In the genomic region with DNA sequence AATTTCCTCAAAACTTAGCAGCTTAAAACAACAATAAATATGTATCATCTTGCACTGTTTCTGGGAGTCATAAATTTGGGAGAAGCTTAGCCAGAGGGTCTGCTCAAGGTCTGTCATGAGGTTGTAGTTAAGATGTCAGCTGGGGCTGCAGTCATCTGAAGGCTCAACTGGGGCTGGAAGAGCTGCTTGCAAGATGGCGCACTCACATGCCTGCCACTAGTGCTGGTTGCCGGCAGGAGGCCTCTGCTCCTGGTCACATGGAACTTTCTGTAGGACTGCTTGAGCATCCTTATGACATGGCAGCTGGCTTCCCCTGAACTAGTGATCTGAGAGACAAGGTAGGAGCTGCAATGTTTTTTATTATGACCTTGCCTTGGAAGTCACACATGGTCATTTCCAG, we compare ENCODE assay signal across 21 cellular contexts.
DNase-seq lines count a peak whose midpoint lies in the region; ATAC-seq and TF ChIP-seq lines count a peak whose summit lies in the region.
"Had no signal": no experiment of that assay in that cellular context is flagged by ENCODE, and none has a peak within 500 bp of the region (broad histone marks: within the 10 kb centered on the region; RNA-seq: fewer than 3 reads in every experiment).

No MANE protein-coding gene starts in this region.

- no peaks in the 10 kb centered on the region for H3K36me3 Mint-ChIP-seq in endodermal cell (ENCODE audit: low read depth)
- no peaks in the 10 kb centered on the region for H3K36me3 Mint-ChIP-seq in neural crest cell (ENCODE audit: low read depth)

- DNase-seq in right atrium auricular region (ENCODE audit: low spot score) = peak; percentile 47
- no peak for DNase-seq in left ventricle myocardium superior
- DNase-seq in endodermal cell = peak; percentile 36
- no peak for DNase-seq in neural crest cell (ENCODE audit: low read depth, low spot score)
- peak; percentile 7 for DNase-seq in ureter (ENCODE audit: low spot score)
- DNase-seq in NCI-H2227 treated with DMSO at 0.1 percent for 48 hours (lab: John Stamatoyannopoulos, UW) = no peak
- no peak for DNase-seq in SW480 (ENCODE audit: low spot score)
- no peak for DNase-seq in NCI-H2029 treated with DMSO at 0.1 percent for 48 hours (lab: John Stamatoyannopoulos, UW)
- DNase-seq: CD4-positive, CD25-positive, alpha-beta regulatory T cell; KG1; MG63; NCI-H1105 treated with DMSO at 0.1 percent for 48 hours; NCI-H1694; NCI-H2081 treated with DMSO at 0.1 percent for 48 hours; NCI-H2171; NCI-H345; NCI-H510A treated with DMSO at 0.1 percent for 48 hours; SJCRH30 had no signal

- no peak for ATAC-seq in left ventricle myocardium superior
- ATAC-seq: HCT116, Right ventricle myocardium inferior, SK-N-SH treated with all-trans-retinoic acid at 6 μM for 48 hours had no signal

- H3K4me3 Mint-ChIP-seq in endodermal cell = no peak overlapping the region
- H3K4me3 Mint-ChIP-seq in neural crest cell = no peak overlapping the region
- H3K4me3 Mint-ChIP-seq: CD4-positive, CD25-positive, alpha-beta regulatory T cell had no signal

- H3K9me3 Mint-ChIP-seq in endodermal cell = peaks cover 8% of the 10 kb centered on the region
- peaks cover 10% of the 10 kb centered on the region for H3K9me3 Mint-ChIP-seq in neural crest cell

- TF ChIP-seq CTCF in right atrium auricular region (IDR thresholded peaks at IDR 0.05) = no peak
- no peak for TF ChIP-seq CTCF in endodermal cell (conservative IDR thresholded peaks at IDR 0.05)
- no peak for TF ChIP-seq CTCF in neural crest cell (conservative IDR thresholded peaks at IDR 0.05)

- H3K27ac ChIP-seq in right atrium auricular region = no peak overlapping the region
- no peak overlapping the region for H3K27ac ChIP-seq in endodermal cell (ENCODE audit: low read depth, low read length)
- H3K27ac ChIP-seq: SJCRH30 had no signal

- H3K9me3 ChIP-seq in right atrium auricular region = no peaks in the 10 kb centered on the region
- peaks cover 8% of the 10 kb centered on the region for H3K9me3 ChIP-seq in endodermal cell (ENCODE audit: control insufficient read depth, low read length)
- H3K9me3 ChIP-seq: MG63 had no signal

- H3K9ac ChIP-seq in endodermal cell (ENCODE audit: extremely low read depth, low read length, poor library complexity, severe bottlenecking) = no peak overlapping the region

- H3K4me1 ChIP-seq in right atrium auricular region (peaks cover 0 to 10% of the 10 kb centered on the region in 2 donors), endodermal cell (ENCODE audit: control insufficient read depth, insufficient read depth, low read length) (peaks cover 12% of the 10 kb centered on the region)

- 92% methylated on average over 2 of the region's 2 CpGs; no CpG with 5 or more reads in 1 of the 2 experiments for WGBS in endodermal cell (ENCODE audit: insufficient coverage in 1 of 2, insufficient read length in 1 of 2), 2 experiments

- H3K36me3 ChIP-seq in right atrium auricular region = no peaks in the 10 kb centered on the region
- no peaks in the 10 kb centered on the region for H3K36me3 ChIP-seq in endodermal cell (ENCODE audit: control insufficient read depth, insufficient read depth, low read length)
- H3K36me3 ChIP-seq: MG63, SJCRH30 had no signal

- no peak overlapping the region for H3K4me3 ChIP-seq in right atrium auricular region
- H3K4me3 ChIP-seq in endodermal cell (ENCODE audit: low read length) = no peak overlapping the region
- H3K4me3 ChIP-seq: MG63, SJCRH30 had no signal

- H3K27me3 ChIP-seq in right atrium auricular region (no peaks in the 10 kb centered on the region), endodermal cell (ENCODE audit: control insufficient read depth, insufficient read depth, low read length, poor library complexity, severe bottlenecking) (no peaks in the 10 kb centered on the region)
- H3K27me3 ChIP-seq: MG63 had no signal

- H3K4me1 Mint-ChIP-seq in endodermal cell = peaks cover 32% of the 10 kb centered on the region
- H3K4me1 Mint-ChIP-seq in neural crest cell = peaks cover 26% of the 10 kb centered on the region

- no peak overlapping the region for H3K27ac Mint-ChIP-seq in endodermal cell
- peak overlapping the region; percentile 21 for H3K27ac Mint-ChIP-seq in neural crest cell (ENCODE audit: unreplicated experiment)
- H3K27ac Mint-ChIP-seq: CD4-positive, CD25-positive, alpha-beta regulatory T cell had no signal

- no peaks in the 10 kb centered on the region for H3K27me3 Mint-ChIP-seq in endodermal cell (ENCODE audit: insufficient read depth)
- no peaks in the 10 kb centered on the region for H3K27me3 Mint-ChIP-seq in neural crest cell (ENCODE audit: low read depth)

- intact Hi-C loops in left ventricle myocardium superior (cut with micrococcal nuclease) = no loop called here

Comparison
In these comparisons a context has a peak if more than half of its experiments do, and no peak if none do; other contexts are left out.
1. DNase-seq: peak in right atrium auricular region (single experiment), endodermal cell (single experiment) and ureter (single experiment); none in left ventricle myocardium superior (single experiment), neural crest cell (single experiment), NCI-H2227 treated with DMSO at 0.1 percent for 48 hours (single experiment), SW480 (single experiment) and NCI-H2029 treated with DMSO at 0.1 percent for 48 hours (single experiment).